In the genomic region with DNA sequence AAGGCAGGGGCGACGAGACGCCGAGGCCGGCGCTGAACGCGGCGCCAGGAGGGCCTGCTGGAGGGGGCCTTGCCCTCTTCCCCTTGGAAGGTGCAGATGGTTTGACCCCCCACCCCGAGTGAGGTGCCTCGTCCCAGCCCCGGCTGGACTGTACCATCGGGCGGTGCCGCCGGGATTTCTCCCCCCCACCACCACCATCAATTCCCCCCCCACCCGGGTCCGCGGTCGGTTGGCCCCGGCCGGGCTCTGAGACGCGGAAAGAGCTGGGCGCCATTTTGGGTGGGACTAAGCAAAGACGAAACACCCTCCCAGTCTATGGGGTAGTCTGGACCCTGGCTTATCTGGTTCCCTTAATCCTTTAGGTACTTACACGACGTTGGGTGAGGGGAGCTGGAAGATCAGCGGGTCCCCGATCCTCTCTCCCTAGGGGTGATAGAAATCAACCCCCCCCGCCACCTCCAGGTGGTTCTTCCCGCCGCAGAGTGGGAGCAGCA, we compare ENCODE assay signal across 8 cellular contexts. TPM values are rescaled to one million over a fixed set of nuclear protein-coding genes. Genes with fewer than 3 reads are reported as not detected.
DNase-seq lines count a peak whose midpoint lies in the region; ATAC-seq and TF ChIP-seq lines count a peak whose summit lies in the region.

A gene with protein sequence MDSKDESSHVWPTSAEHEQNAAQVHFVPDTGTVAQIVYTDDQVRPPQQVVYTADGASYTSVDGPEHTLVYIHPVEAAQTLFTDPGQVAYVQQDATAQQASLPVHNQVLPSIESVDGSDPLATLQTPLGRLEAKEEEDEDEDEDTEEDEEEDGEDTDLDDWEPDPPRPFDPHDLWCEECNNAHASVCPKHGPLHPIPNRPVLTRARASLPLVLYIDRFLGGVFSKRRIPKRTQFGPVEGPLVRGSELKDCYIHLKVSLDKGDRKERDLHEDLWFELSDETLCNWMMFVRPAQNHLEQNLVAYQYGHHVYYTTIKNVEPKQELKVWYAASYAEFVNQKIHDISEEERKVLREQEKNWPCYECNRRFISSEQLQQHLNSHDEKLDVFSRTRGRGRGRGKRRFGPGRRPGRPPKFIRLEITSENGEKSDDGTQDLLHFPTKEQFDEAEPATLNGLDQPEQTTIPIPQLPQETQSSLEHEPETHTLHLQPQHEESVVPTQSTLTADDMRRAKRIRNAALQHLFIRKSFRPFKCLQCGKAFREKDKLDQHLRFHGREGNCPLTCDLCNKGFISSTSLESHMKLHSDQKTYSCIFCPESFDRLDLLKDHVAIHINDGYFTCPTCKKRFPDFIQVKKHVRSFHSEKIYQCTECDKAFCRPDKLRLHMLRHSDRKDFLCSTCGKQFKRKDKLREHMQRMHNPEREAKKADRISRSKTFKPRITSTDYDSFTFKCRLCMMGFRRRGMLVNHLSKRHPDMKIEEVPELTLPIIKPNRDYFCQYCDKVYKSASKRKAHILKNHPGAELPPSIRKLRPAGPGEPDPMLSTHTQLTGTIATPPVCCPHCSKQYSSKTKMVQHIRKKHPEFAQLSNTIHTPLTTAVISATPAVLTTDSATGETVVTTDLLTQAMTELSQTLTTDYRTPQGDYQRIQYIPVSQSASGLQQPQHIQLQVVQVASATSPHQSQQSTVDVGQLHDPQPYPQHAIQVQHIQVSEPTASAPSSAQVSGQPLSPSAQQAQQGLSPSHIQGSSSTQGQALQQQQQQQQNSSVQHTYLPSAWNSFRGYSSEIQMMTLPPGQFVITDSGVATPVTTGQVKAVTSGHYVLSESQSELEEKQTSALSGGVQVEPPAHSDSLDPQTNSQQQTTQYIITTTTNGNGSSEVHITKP (minus strand): TSS at position 484 of the 494 bp plus-strand sequence. CDS start 41,871 bp downstream, outside the sequence.

- peak within 1 kb of the TSS; percentile 90 for H3K27ac ChIP-seq in OCI-LY3 (ENCODE audit: low read length)

- ATAC-seq in GM19468 (IDR thresholded peaks at IDR 0.05; ENCODE audit: extremely low read depth, unreplicated experiment) = peak; percentile 4

- peak within 1 kb of the TSS; percentile 97 for H3K4me2 ChIP-seq in OCI-LY3 (ENCODE audit: low read length)

- peak within 1 kb of the TSS; percentile 90 for H3K9ac ChIP-seq in OCI-LY3 (ENCODE audit: low read length)

- H3K4me3 ChIP-seq in OCI-LY3 (ENCODE audit: low read length) (peak within 1 kb of the TSS; percentile 90), epithelial cell of proximal tubule (ENCODE audit: low read depth, low read length) (peak within 1 kb of the TSS; percentile 69)

- peaks cover 15% of the 10 kb centered on the region for H3K4me1 ChIP-seq in OCI-LY3 (ENCODE audit: low read length)

- H3K36me3 ChIP-seq in OCI-LY3 (replicated peaks; ENCODE audit: low read depth, low read length) = peaks cover 5% of the 10 kb centered on the region

- DNase-seq in CMK (ENCODE audit: low read depth) (peak; percentile 95), HPDE6-E6E7 (ENCODE audit: extremely low spot score) (peak; percentile 93), activated T-cell treated with anti-CD3 and anti-CD28 coated beads for 24 hours (ENCODE audit: low read depth) (peak; percentile 84), epithelial cell of proximal tubule (ENCODE audit: low read depth) (peak; percentile 52), mucosa of gallbladder (ENCODE audit: low spot score) (peak; percentile 91)
- peak; percentile 92 for DNase-seq in stimulated activated CD8-positive, alpha-beta memory T cell treated with anti-CD3 and anti-CD28 coated beads, Interleukin-4, amount 100 ng/mL, for 48 hours

- H3K79me2 ChIP-seq in OCI-LY3 (ENCODE audit: low read length) = peaks cover 36% of the 10 kb centered on the region

- H2AFZ ChIP-seq in OCI-LY3 (ENCODE audit: low read depth, low read length) = peak within 1 kb of the TSS; percentile 92

- no peaks in the 10 kb centered on the region for H3K27me3 ChIP-seq in OCI-LY3 (ENCODE audit: low read depth, low read length)

- H3K9me3 ChIP-seq in OCI-LY3 (ENCODE audit: insufficient read depth, low read length) = no peaks in the 10 kb centered on the region

- peaks cover 3% of the 10 kb centered on the region; the same call in 1 of the 2 replicates for H4K20me1 ChIP-seq in OCI-LY3 (ENCODE audit: insufficient read depth, low read length)

- TF ChIP-seq CTCF in OCI-LY3 (IDR thresholded peaks at IDR 0.05; ENCODE audit: low read depth, low read length) = no peak
- no peak for TF ChIP-seq CTCF in epithelial cell of proximal tubule (conservative IDR thresholded peaks at IDR 0.05; ENCODE audit: low read depth, low read length)

RNA-seq across cellular contexts. Expression of the gene that starts here (rescaled TPM):
- total RNA-seq in epithelial cell of proximal tubule (5.1 and 7.9 TPM in 2 replicates), mucosa of gallbladder (12.5 TPM)

Comparison
In these comparisons a context has a peak if more than half of its experiments do, and no peak if none do; other contexts are left out.
1. Peak in every context shown above with its lines: DNase-seq, ATAC-seq, H3K4me3 ChIP-seq and H3K27ac ChIP-seq.